In the genomic region with DNA sequence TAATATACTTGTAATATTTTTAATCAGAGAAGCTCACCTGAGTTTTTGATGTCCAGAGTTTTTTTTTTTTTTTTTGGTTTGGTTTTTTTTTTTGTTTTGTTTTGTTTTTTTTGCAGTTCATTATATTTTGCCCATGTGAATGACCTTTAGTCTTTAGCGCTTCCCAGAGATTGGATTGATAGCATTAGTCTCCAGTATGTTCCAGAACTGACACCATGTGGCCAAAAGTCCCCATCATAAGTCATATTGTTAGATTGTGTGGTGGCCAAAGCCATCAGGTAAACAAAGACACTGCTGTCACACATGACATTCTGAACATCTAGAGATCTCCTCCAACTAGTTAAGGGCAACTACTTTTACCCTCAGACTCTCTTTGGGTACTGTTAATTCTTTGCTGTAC, we compare ENCODE assay signal across 28 cellular contexts.
DNase-seq lines count a peak whose midpoint lies in the region; ATAC-seq, FAIRE-seq and TF ChIP-seq lines count a peak whose summit lies in the region.
"Had no signal": no experiment of that assay in that cellular context is flagged by ENCODE, and none has a peak within 500 bp of the region (broad histone marks: within the 10 kb centered on the region; RNA-seq: fewer than 3 reads in every experiment).

No MANE protein-coding gene starts in this region.

- ATAC-seq in HCT116 (no peak), right lobe of liver (peak; percentile 70 to 93 (median 78)), HG03097 (IDR thresholded peaks at IDR 0.05; ENCODE audit: low FRiP score, unreplicated experiment) (no peak)
- ATAC-seq: GM12878 had no signal

- H4K20me1 ChIP-seq in HCT116 (ENCODE audit: insufficient read depth) = no peaks in the 10 kb centered on the region
- H4K20me1 ChIP-seq: BLaER1 had no signal

- H3K27me3 ChIP-seq in HCT116 (ENCODE audit: insufficient read depth, low read length) = no peaks in the 10 kb centered on the region
- H3K27me3 ChIP-seq in right lobe of liver = no peaks in the 10 kb centered on the region
- H3K27me3 ChIP-seq: BE2C, BLaER1 had no signal

- TF ChIP-seq POLR2A in HCT116 (IDR thresholded peaks at IDR 0.05; ENCODE audit: borderline replicate concordance, extremely low read depth, insufficient read depth, insufficient read length) (no peak), right lobe of liver (IDR thresholded peaks at IDR 0.05) (no peak)

- RAD21 ChIA-PET in HCT116 (lab: Charles Lee; ENCODE audit: low non-redundant PET in 1 of 2, low total read pairs in 2 of 2, uncharacterized antibody in 2 of 2, unreplicated experiment in 2 of 2) = no interaction called here

- intact Hi-C loops in HCT116 (cut with micrococcal nuclease) = no loop called here
- intact Hi-C loops in right lobe of liver (cut with DNase I) = no loop called here

- H3K4me1 ChIP-seq in HCT116 (ENCODE audit: control insufficient read depth in 1 of 2, insufficient read depth in 2 of 2, low read length in 2 of 2) (no peaks in the 10 kb centered on the region), right lobe of liver (peaks cover 0 to 14% (median 0%) of the 10 kb centered on the region in 4 donors)
- H3K4me1 ChIP-seq: BE2C, BLaER1 had no signal

- CTCF ChIA-PET in HCT116 (lab: Charles Lee) = no interaction called here

- no peak for TF ChIP-seq CTCF in HCT116 (IDR thresholded peaks at IDR 0.05 in 2 of 3, conservative IDR thresholded peaks at IDR 0.05 in 1 of 3; ENCODE audit: borderline replicate concordance in 1 of 3, insufficient read depth in 1 of 3, low read depth in 2 of 3, low read length in 2 of 3)
- no peak for TF ChIP-seq CTCF in right lobe of liver (IDR thresholded peaks at IDR 0.05)

- TSS peak; percentile 32 for BruUV-seq in HCT116 (replicated peaks; lab: Mats Ljungman, UMichigan)

- FAIRE-seq in HTR-8/SVneo (lab: Jason Lieb, UNC) = peak; percentile 98
- FAIRE-seq: A204.1, GM12878, GM12892, GM18507 had no signal

- H3K4me3 ChIP-seq in HCT116 (replicated peaks in 1 of 2; ENCODE audit: low read depth in 1 of 2, low read length in 2 of 2) (no peak overlapping the region), right lobe of liver (no peak overlapping the region)
- H3K4me3 ChIP-seq: BLaER1, GM12878 had no signal

- no peak overlapping the region for H3K4me2 ChIP-seq in HCT116 (ENCODE audit: low read length)
- H3K4me2 ChIP-seq: BLaER1 had no signal

- no peaks in the 10 kb centered on the region for H3K36me3 ChIP-seq in HCT116 (ENCODE audit: control insufficient read depth in 1 of 2, insufficient read depth in 2 of 2, low read length in 2 of 2)
- H3K36me3 ChIP-seq in right lobe of liver = no peaks in the 10 kb centered on the region
- H3K36me3 ChIP-seq: BE2C, BLaER1 had no signal

- POLR2A ChIA-PET in HCT116 (lab: Charles Lee) = no interaction called here

- DNase-seq in HCT116 (ENCODE audit: low read depth, low spot score) = no peak
- no peak for DNase-seq in HTR-8/SVneo (ENCODE audit: insufficient read length, low spot score)
- DNase-seq in globus pallidus (ENCODE audit: low spot score) = peak; percentile 0
- no peak for DNase-seq in right lobe of liver
- DNase-seq in T-helper 9 cell = no peak
- DNase-seq in activated CD8-positive, alpha-beta memory T cell treated with anti-CD3 and anti-CD28 coated beads, Interleukin-2, amount 50 U/mL, for 48 hours = no peak
- no peak for DNase-seq in NCI-H128 (lab: John Stamatoyannopoulos, UW; ENCODE audit: unreplicated experiment)
- DNase-seq: 8988T; ACHN; BE2C; C1 segment of cervical spinal cord; CD4-positive, alpha-beta memory T cell; CD4-positive, CD25-positive, alpha-beta regulatory T cell; CD8-positive, alpha-beta memory T cell; COR-L47; DMS 273 treated with DMSO at 0.1 percent for 48 hours; DMS153; DMS53; DMS79; DND-41; EL; GDM1 had no signal

- H3K9ac ChIP-seq in HCT116 (ENCODE audit: low read length) = no peak overlapping the region
- H3K9ac ChIP-seq: BLaER1 had no signal

- TF ChIP-seq RAD21 in HCT116 (IDR thresholded peaks at IDR 0.05; ENCODE audit: low read depth) = no peak

- no peak overlapping the region for H2AFZ ChIP-seq in HCT116 (ENCODE audit: low read depth, low read length, poor library complexity, severe bottlenecking)

- WGBS in right lobe of liver (ENCODE audit: insufficient coverage, low coverage, low lambda C conversion rate, missing lambda C conversion rate) = 17% methylated on average over 1 of the region's 1 CpG

- H3K9me2 ChIP-seq in HCT116 (ENCODE audit: insufficient read depth) = no peaks in the 10 kb centered on the region

- no peaks in the 10 kb centered on the region for H3K79me2 ChIP-seq in HCT116 (ENCODE audit: insufficient read depth, low read length)

- H3K27ac ChIP-seq in HCT116 (ENCODE audit: low read depth, low read length) = no peak overlapping the region
- H3K27ac ChIP-seq in right lobe of liver = no peak overlapping the region
- H3K27ac ChIP-seq: BLaER1 had no signal

- H3K9me3 ChIP-seq in HCT116 (ENCODE audit: control insufficient read depth in 1 of 2, insufficient read depth in 1 of 2, low read depth in 1 of 2, low read length in 2 of 2) (no peaks in the 10 kb centered on the region), right lobe of liver (no peaks in the 10 kb centered on the region)
- H3K9me3 ChIP-seq: BE2C, BLaER1 had no signal

TF ChIP-seq in HCT116, 20 proteins besides CTCF, POLR2A, EP300 and RAD21:
- TF ChIP-seq, protein P1, sequence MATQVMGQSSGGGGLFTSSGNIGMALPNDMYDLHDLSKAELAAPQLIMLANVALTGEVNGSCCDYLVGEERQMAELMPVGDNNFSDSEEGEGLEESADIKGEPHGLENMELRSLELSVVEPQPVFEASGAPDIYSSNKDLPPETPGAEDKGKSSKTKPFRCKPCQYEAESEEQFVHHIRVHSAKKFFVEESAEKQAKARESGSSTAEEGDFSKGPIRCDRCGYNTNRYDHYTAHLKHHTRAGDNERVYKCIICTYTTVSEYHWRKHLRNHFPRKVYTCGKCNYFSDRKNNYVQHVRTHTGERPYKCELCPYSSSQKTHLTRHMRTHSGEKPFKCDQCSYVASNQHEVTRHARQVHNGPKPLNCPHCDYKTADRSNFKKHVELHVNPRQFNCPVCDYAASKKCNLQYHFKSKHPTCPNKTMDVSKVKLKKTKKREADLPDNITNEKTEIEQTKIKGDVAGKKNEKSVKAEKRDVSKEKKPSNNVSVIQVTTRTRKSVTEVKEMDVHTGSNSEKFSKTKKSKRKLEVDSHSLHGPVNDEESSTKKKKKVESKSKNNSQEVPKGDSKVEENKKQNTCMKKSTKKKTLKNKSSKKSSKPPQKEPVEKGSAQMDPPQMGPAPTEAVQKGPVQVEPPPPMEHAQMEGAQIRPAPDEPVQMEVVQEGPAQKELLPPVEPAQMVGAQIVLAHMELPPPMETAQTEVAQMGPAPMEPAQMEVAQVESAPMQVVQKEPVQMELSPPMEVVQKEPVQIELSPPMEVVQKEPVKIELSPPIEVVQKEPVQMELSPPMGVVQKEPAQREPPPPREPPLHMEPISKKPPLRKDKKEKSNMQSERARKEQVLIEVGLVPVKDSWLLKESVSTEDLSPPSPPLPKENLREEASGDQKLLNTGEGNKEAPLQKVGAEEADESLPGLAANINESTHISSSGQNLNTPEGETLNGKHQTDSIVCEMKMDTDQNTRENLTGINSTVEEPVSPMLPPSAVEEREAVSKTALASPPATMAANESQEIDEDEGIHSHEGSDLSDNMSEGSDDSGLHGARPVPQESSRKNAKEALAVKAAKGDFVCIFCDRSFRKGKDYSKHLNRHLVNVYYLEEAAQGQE (IDR thresholded peaks at IDR 0.05; ENCODE audit: low read depth) = no peak
- TF ChIP-seq YY1 (IDR thresholded peaks at IDR 0.05; ENCODE audit: extremely low read depth, insufficient replicate concordance, low read depth, low read length) (no peak), SIN3A (IDR thresholded peaks at IDR 0.05; ENCODE audit: low read depth) (no peak), TCF7L2 (IDR thresholded peaks at IDR 0.05; ENCODE audit: borderline replicate concordance, extremely low read depth, insufficient read depth, insufficient read length) (no peak), CEBPB (IDR thresholded peaks at IDR 0.05; ENCODE audit: low read depth) (no peak), SRF (IDR thresholded peaks at IDR 0.05; ENCODE audit: low read depth) (no peak), EZH2 (IDR thresholded peaks at IDR 0.05) (no peak), SP1 (IDR thresholded peaks at IDR 0.05; ENCODE audit: low read depth) (no peak), ZFX (IDR thresholded peaks at IDR 0.05) (no peak), POLR2AphosphoS5 (IDR thresholded peaks at IDR 0.05; ENCODE audit: low read depth, low read length) (no peak), ELF1 (IDR thresholded peaks at IDR 0.05; ENCODE audit: borderline replicate concordance, low read depth) (no peak), EGR1 (IDR thresholded peaks at IDR 0.05; ENCODE audit: low read depth) (no peak), FOSL1 (IDR thresholded peaks at IDR 0.05; ENCODE audit: low read depth) (no peak), JUND (IDR thresholded peaks at IDR 0.05) (no peak)
- TF ChIP-seq, protein P2, sequence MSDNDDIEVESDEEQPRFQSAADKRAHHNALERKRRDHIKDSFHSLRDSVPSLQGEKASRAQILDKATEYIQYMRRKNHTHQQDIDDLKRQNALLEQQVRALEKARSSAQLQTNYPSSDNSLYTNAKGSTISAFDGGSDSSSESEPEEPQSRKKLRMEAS (IDR thresholded peaks at IDR 0.05) = no peak

Comparison
In these comparisons a context has a peak if more than half of its experiments do, and no peak if none do; other contexts are left out.
1. ATAC-seq: peak in right lobe of liver (4 of 4); none in HCT116 (single experiment) and HG03097 (single experiment).